Comparison of ENCODE assay signal across 17 cellular contexts in genomic region chr11:112634551-112634950, GRCh38.
A peak's percentile ranks its signal among the peaks of the same experiment; 100 is the strongest.
DNase-seq lines count a peak whose midpoint lies in the region; ATAC-seq and TF ChIP-seq lines count a peak whose summit lies in the region.
"Had no signal": no experiment of that assay in that cellular context is flagged by ENCODE, and none has a peak within 500 bp of the region (broad histone marks: within the 10 kb centered on the region; RNA-seq: fewer than 3 reads in every experiment).

No MANE protein-coding gene starts in this region.

- H3K9me3 ChIP-seq in SK-N-SH (no peaks in the 10 kb centered on the region), esophagus squamous epithelium (peaks cover 0 to 6% (median 0%) of the 10 kb centered on the region in 3 donors)
- H3K9me3 ChIP-seq: A549, BE2C, SJSA1 had no signal

- CTCF ChIA-PET in SK-N-SH (lab: Yijun Ruan, JAX): interaction anchor here (1.3 kb wide), 1 partner anchor 655 kb away, joined by 3 read pairs; no protein-coding TSS in a partner anchor

- whole genome bisulfite sequencing in SK-N-SH (ENCODE audit: low lambda C conversion rate): 9% methylated on average over 6 of the region's 6 CpGs
- WGBS in esophagus squamous epithelium, 2 donors: 46 to 64% methylated on average over 6 of the region's 6 CpGs

- H3K79me2 ChIP-seq in SK-N-SH (ENCODE audit: insufficient read depth): no peaks in the 10 kb centered on the region

- H2AFZ ChIP-seq in SK-N-SH (ENCODE audit: low read depth): no peak overlapping the region

- H3K4me2 ChIP-seq in SK-N-SH: peak overlapping the region; percentile 22; the same call in 1 of the 2 replicates
- H3K4me2 ChIP-seq: A549 had no signal

- no peak overlapping the region for H3K27ac Mint-ChIP-seq in osteocyte (ENCODE audit: unreplicated experiment)
- H3K27ac Mint-ChIP-seq: CD4-positive, alpha-beta memory T cell had no signal

- H3K27me3 ChIP-seq in SK-N-SH (ENCODE audit: insufficient read depth) (no peaks in the 10 kb centered on the region), esophagus squamous epithelium (peaks cover 0 to 7% (median 0%) of the 10 kb centered on the region in 4 donors)
- H3K27me3 ChIP-seq: BE2C, SJSA1 had no signal

- no peaks in the 10 kb centered on the region for H3K36me3 Mint-ChIP-seq in osteocyte (ENCODE audit: unreplicated experiment)
- H3K36me3 Mint-ChIP-seq: CD4-positive, alpha-beta memory T cell had no signal

- POLR2A ChIA-PET in SK-N-SH (lab: Yijun Ruan, JAX): no interaction called here

- DNase-seq in Ammon's horn (ENCODE audit: low spot score) (peak; percentile 40), SK-N-SH (no peak), fibroblast of gingiva (ENCODE audit: low read depth) (peak; percentile 4), osteocyte (ENCODE audit: extremely low spot score, unreplicated experiment) (peak; percentile 27), NCI-H69 (lab: John Stamatoyannopoulos, UW) (no peak), esophagus squamous epithelium (lab: John Stamatoyannopoulos, UW) (no peak), NCI-H748 treated with DMSO at 0.1 percent for 48 hours (lab: John Stamatoyannopoulos, UW) (no peak)
- DNase-seq: BE2C; CD4-positive, alpha-beta memory T cell; MV-4-11; NCI-H1436; NCI-H2081; NCI-H526; PC-3 had no signal

- no peaks in the 10 kb centered on the region for H4K20me1 ChIP-seq in SK-N-SH (ENCODE audit: insufficient read depth)

- peaks cover 14 to 24% of the 10 kb centered on the region in 2 experiments; a peak in 3 of 4 replicates for H3K4me1 ChIP-seq in SK-N-SH (ENCODE audit: control insufficient read depth in 1 of 2, insufficient read depth in 2 of 2, low read depth in 1 of 2, low read length in 1 of 2)
- peaks cover 0 to 4% (median 0%) of the 10 kb centered on the region in 3 donors for H3K4me1 ChIP-seq in esophagus squamous epithelium
- H3K4me1 ChIP-seq: A549, SJSA1 had no signal

- H3K4me3 Mint-ChIP-seq in osteocyte (ENCODE audit: unreplicated experiment): no peak overlapping the region
- H3K4me3 Mint-ChIP-seq: CD4-positive, alpha-beta memory T cell had no signal

- no peak for TF ChIP-seq POLR2A in esophagus squamous epithelium (IDR thresholded peaks at IDR 0.05)

- H3K27me3 Mint-ChIP-seq in osteocyte (ENCODE audit: unreplicated experiment): peaks cover 28% of the 10 kb centered on the region

- TF ChIP-seq CTCF in SK-N-SH (IDR thresholded peaks at IDR 0.05) (peak; percentile 19; the same call in 1 of the 2 replicates), osteocyte (IDR thresholded peaks at IDR 0.05) (no peak), esophagus squamous epithelium (IDR thresholded peaks at IDR 0.05) (no peak)

- ATAC-seq in GM18511 (IDR thresholded peaks at IDR 0.05; ENCODE audit: unreplicated experiment): no peak
- ATAC-seq: A549, PC-3 had no signal

- H3F3A ChIP-seq in SK-N-SH (replicated peaks; ENCODE audit: insufficient read depth): no peaks in the 10 kb centered on the region

- H3K9me2 ChIP-seq in SK-N-SH: no peaks in the 10 kb centered on the region

- H3K27ac ChIP-seq in SK-N-SH (ENCODE audit: low read depth in 2 of 2, low read length in 1 of 2) (peak overlapping the region in 1 of 2 experiments; percentile 48; a peak in 1 of 4 replicates), esophagus squamous epithelium (no peak overlapping the region)
- H3K27ac ChIP-seq: A549, SJSA1 had no signal

- no peak for TF ChIP-seq EP300 in SK-N-SH (IDR thresholded peaks at IDR 0.05; ENCODE audit: borderline replicate concordance in 1 of 2, low read depth in 1 of 2, low read length in 1 of 2)

- H3K4me3 ChIP-seq in SK-N-SH (ENCODE audit: low read depth in 2 of 2, low read length in 1 of 2) (no peak overlapping the region; a peak in 1 of 4 replicates), esophagus squamous epithelium (no peak overlapping the region)
- H3K4me3 ChIP-seq: A549, SJSA1 had no signal

- H3K9ac ChIP-seq in SK-N-SH: no peak overlapping the region

- intact Hi-C loops in esophagus squamous epithelium (cut with DNase I): no loop called here

- H3K9me3 Mint-ChIP-seq in osteocyte (ENCODE audit: unreplicated experiment): peaks cover 6% of the 10 kb centered on the region

- H3K36me3 ChIP-seq in SK-N-SH (replicated peaks in 1 of 2; ENCODE audit: control insufficient read depth in 1 of 2, insufficient read depth in 2 of 2, low read length in 1 of 2): no peaks in the 10 kb centered on the region
- no peaks in the 10 kb centered on the region for H3K36me3 ChIP-seq in esophagus squamous epithelium
- H3K36me3 ChIP-seq: BE2C, SJSA1 had no signal

- no peak for TF ChIP-seq RAD21 in SK-N-SH (IDR thresholded peaks at IDR 0.05; ENCODE audit: low read length)

- peaks cover 2% of the 10 kb centered on the region for H3K4me1 Mint-ChIP-seq in osteocyte (ENCODE audit: unreplicated experiment)
- H3K4me1 Mint-ChIP-seq: CD4-positive, alpha-beta memory T cell had no signal

TF ChIP-seq in SK-N-SH, 30 proteins besides CTCF, POLR2A, EP300 and RAD21:
- no peak for TF ChIP-seq NRF1 (IDR thresholded peaks at IDR 0.05; ENCODE audit: low read depth, low read length)
- TF ChIP-seq MAX (IDR thresholded peaks at IDR 0.05; ENCODE audit: low read depth): no peak
- no peak for TF ChIP-seq CHD2 (IDR thresholded peaks at IDR 0.05; ENCODE audit: low read length, partially characterized antibody)
- TF ChIP-seq TAF1 (IDR thresholded peaks at IDR 0.05; ENCODE audit: borderline replicate concordance, low read depth, low read length): no peak
- 0 out of 2 replicates have a peak, but pooled peaks have one; percentile 20 for TF ChIP-seq GATA2 (CRISPR knock-in tag; IDR thresholded peaks at IDR 0.05)
- no peak for TF ChIP-seq FOXM1 (IDR thresholded peaks at IDR 0.05; ENCODE audit: low read depth)
- TF ChIP-seq NFIC (IDR thresholded peaks at IDR 0.05; ENCODE audit: borderline replicate concordance): peak; percentile 50; the same call in 1 of the 2 replicates
- no peak for TF ChIP-seq MEF2A (IDR thresholded peaks at IDR 0.05; ENCODE audit: borderline replicate concordance, low read depth)
- TF ChIP-seq RCOR1 (IDR thresholded peaks at IDR 0.05; ENCODE audit: low read length): no peak; the same call in 1 of the 2 replicates
- 0 out of 2 replicates have a peak, but pooled peaks have one; percentile 18 for TF ChIP-seq SIN3A (IDR thresholded peaks at IDR 0.05; ENCODE audit: borderline replicate concordance, low read depth, low read length)
- no peak for TF ChIP-seq FOSL2 (IDR thresholded peaks at IDR 0.05; ENCODE audit: borderline replicate concordance, low read depth)
- no peak for TF ChIP-seq FOXJ3 (CRISPR knock-in tag; IDR thresholded peaks at IDR 0.05)
- no peak for TF ChIP-seq USF1 (IDR thresholded peaks at IDR 0.05; ENCODE audit: borderline replicate concordance, low read depth)
- no peak for TF ChIP-seq GABPA (IDR thresholded peaks at IDR 0.05; ENCODE audit: low read depth)
- no peak for TF ChIP-seq TEAD4 (IDR thresholded peaks at IDR 0.05; ENCODE audit: borderline replicate concordance, insufficient read depth)
- no peak for TF ChIP-seq MXI1 (IDR thresholded peaks at IDR 0.05; ENCODE audit: low read depth, low read length)
- peak; percentile 9; the same call in 1 of the 2 replicates for TF ChIP-seq SMC3 (IDR thresholded peaks at IDR 0.05; ENCODE audit: low read depth, low read length)
- no peak for TF ChIP-seq EZH2phosphoT487 (IDR thresholded peaks at IDR 0.05; ENCODE audit: borderline replicate concordance, low read depth)
- TF ChIP-seq RXRA (IDR thresholded peaks at IDR 0.05; ENCODE audit: borderline replicate concordance, low read depth): no peak
- no peak for TF ChIP-seq YY1 (IDR thresholded peaks at IDR 0.05; ENCODE audit: low read depth)
- no peak for TF ChIP-seq POLR2AphosphoS5 (IDR thresholded peaks at IDR 0.05; ENCODE audit: low read depth, low read length)
- peak; percentile 39 for TF ChIP-seq TCF12 (IDR thresholded peaks at IDR 0.05)
- no peak for TF ChIP-seq ELF1 (IDR thresholded peaks at IDR 0.05)

Comparison
In these comparisons a context has a peak if more than half of its experiments do, and no peak if none do; other contexts are left out.
1. DNase-seq: peak in Ammon's horn (single experiment), fibroblast of gingiva (single experiment) and osteocyte (single experiment); none in SK-N-SH (single experiment), NCI-H69 (single experiment), esophagus squamous epithelium (single experiment) and NCI-H748 treated with DMSO at 0.1 percent for 48 hours (single experiment).